Comparison of ENCODE assay signal across 1 cellular context in genomic region chr6:31083742-31084354, GRCh38.
TF ChIP-seq lines count a peak whose summit lies in the region.

No MANE protein-coding gene starts in this region.

TF ChIP-seq in H1, 55 proteins besides CTCF, POLR2A, EP300 and RAD21:
- TF ChIP-seq CREB1 (IDR thresholded peaks at IDR 0.05), result peak; percentile 35; the same call in 1 of the 2 replicates
- peak; percentile 21; the same call in 1 of the 2 replicates for TF ChIP-seq YY1 (IDR thresholded peaks at IDR 0.05; ENCODE audit: low read depth, low read length)
- no peak for TF ChIP-seq RXRA (IDR thresholded peaks at IDR 0.05; ENCODE audit: insufficient read depth, low read depth, low read length)
- peak; percentile 60; the same call in 1 of the 2 replicates for TF ChIP-seq SRF (IDR thresholded peaks at IDR 0.05; ENCODE audit: low read depth, low read length)
